Comparison of ENCODE assay signal across 17 cellular contexts in genomic region chr11:66237867-66238266, GRCh38. TPM values are rescaled to one million over a fixed set of nuclear protein-coding genes. Genes with fewer than 3 reads are reported as not detected.
A peak's percentile ranks its signal among the peaks of the same experiment; 100 is the strongest.
DNase-seq lines count a peak whose midpoint lies in the region; ATAC-seq and TF ChIP-seq lines count a peak whose summit lies in the region.
"Had no signal": no experiment of that assay in that cellular context is flagged by ENCODE, and none has a peak within 500 bp of the region (broad histone marks: within the 10 kb centered on the region; RNA-seq: fewer than 3 reads in every experiment).

No MANE protein-coding gene starts in this region.

- intact Hi-C loops in CD8-positive, alpha-beta T cell (cut with DNase I, micrococcal nuclease), result loop anchor here in 1 of 2 experiments (2.0 kb wide), 1 partner anchor 21 kb away; no protein-coding TSS in a partner anchor
- intact Hi-C loops in natural killer cell (cut with micrococcal nuclease) (no loop called here), left colon (cut with DNase I, micrococcal nuclease) (no loop called here)

- H3K4me3 Mint-ChIP-seq in activated CD4-positive, alpha-beta T cell treated with anti-CD3 and anti-CD28 coated beads, Interleukin-2, amount 10 ng/mL, durations not matched to agents 7 days and 5 days, result no peak overlapping the region
- no peak overlapping the region for H3K4me3 Mint-ChIP-seq in CD8-positive, alpha-beta T cell
- no peak overlapping the region for H3K4me3 Mint-ChIP-seq in WTC11
- peak overlapping the region; percentile 52 for H3K4me3 Mint-ChIP-seq in natural killer cell
- H3K4me3 Mint-ChIP-seq: B cell had no signal

- H3K4me1 Mint-ChIP-seq in activated CD4-positive, alpha-beta T cell treated with anti-CD3 and anti-CD28 coated beads, Interleukin-2, amount 10 ng/mL, durations not matched to agents 7 days and 5 days, result peaks cover 9% of the 10 kb centered on the region
- no peaks in the 10 kb centered on the region for H3K4me1 Mint-ChIP-seq in CD8-positive, alpha-beta T cell (ENCODE audit: low read depth)
- H3K4me1 Mint-ChIP-seq in WTC11, result no peaks in the 10 kb centered on the region
- peaks cover 19 to 26% of the 10 kb centered on the region in 2 donors for H3K4me1 Mint-ChIP-seq in natural killer cell

- no peaks in the 10 kb centered on the region for H3K9me3 Mint-ChIP-seq in activated CD4-positive, alpha-beta T cell treated with anti-CD3 and anti-CD28 coated beads, Interleukin-2, amount 10 ng/mL, durations not matched to agents 7 days and 5 days
- H3K9me3 Mint-ChIP-seq in CD8-positive, alpha-beta T cell, result no peaks in the 10 kb centered on the region
- H3K9me3 Mint-ChIP-seq in WTC11 (no peaks in the 10 kb centered on the region), natural killer cell (no peaks in the 10 kb centered on the region)

- H3K4me1 ChIP-seq in CD8-positive, alpha-beta T cell (ENCODE audit: insufficient read depth, low read length), result no peaks in the 10 kb centered on the region

- no peak overlapping the region for H3K4me3 ChIP-seq in CD8-positive, alpha-beta T cell (ENCODE audit: low read depth, low read length)

- H3K36me3 Mint-ChIP-seq in activated CD4-positive, alpha-beta T cell treated with anti-CD3 and anti-CD28 coated beads, Interleukin-2, amount 10 ng/mL, durations not matched to agents 7 days and 5 days (ENCODE audit: low read depth), result peaks cover 28% of the 10 kb centered on the region
- peaks cover 91% of the 10 kb centered on the region for H3K36me3 Mint-ChIP-seq in CD8-positive, alpha-beta T cell
- H3K36me3 Mint-ChIP-seq in WTC11, result peaks cover 2% of the 10 kb centered on the region; the same call in 1 of the 2 replicates
- no peaks in the 10 kb centered on the region for H3K36me3 Mint-ChIP-seq in natural killer cell

- CTCF ChIA-PET in activated CD4-positive, alpha-beta T cell treated with anti-CD3 and anti-CD28 coated beads, Interleukin-2, amount 10 ng/mL, durations not matched to agents 7 days and 5 days (lab: Charles Lee), result no interaction called here
- CTCF ChIA-PET in CD8-positive, alpha-beta T cell (lab: Charles Lee), result interaction anchor here (0.9 to 1.8 kb wide), 5 partner anchors 9 to 46 kb away, joined by 3 to 5 read pairs (median 5); no protein-coding TSS in a partner anchor
- CTCF ChIA-PET in WTC11 (lab: Charles Lee), result interaction anchor here (0.8 to 3.3 kb wide), 5 partner anchors 8 to 107 kb away, joined by 3 to 30 read pairs (median 3); partner anchors contain the start of gene RAB1B

- no peaks in the 10 kb centered on the region for H3K9me3 ChIP-seq in CD8-positive, alpha-beta T cell (ENCODE audit: low read length)

- peak overlapping the region; percentile 60 for H3K27ac Mint-ChIP-seq in activated CD4-positive, alpha-beta T cell treated with anti-CD3 and anti-CD28 coated beads, Interleukin-2, amount 10 ng/mL, durations not matched to agents 7 days and 5 days
- peak overlapping the region; percentile 69 for H3K27ac Mint-ChIP-seq in CD8-positive, alpha-beta T cell
- H3K27ac Mint-ChIP-seq in WTC11 (0 out of 2 replicates have a peak overlapping the region, but pooled peaks have one; percentile 23), natural killer cell (peak overlapping the region; percentile 78 to 81)
- H3K27ac Mint-ChIP-seq: B cell had no signal

- peaks cover 86% of the 10 kb centered on the region for H3K36me3 ChIP-seq in CD8-positive, alpha-beta T cell (ENCODE audit: insufficient read depth, low read length)

- no peak overlapping the region for H3K27ac ChIP-seq in CD8-positive, alpha-beta T cell (ENCODE audit: low read depth, low read length)
- H3K27ac ChIP-seq: 22Rv1, KMS-11 had no signal

- no peak for DNase-seq in activated CD4-positive, alpha-beta T cell treated with anti-CD3 and anti-CD28 coated beads, Interleukin-2, amount 10 ng/mL, durations not matched to agents 7 days and 5 days
- no peak for DNase-seq in activated CD4-positive, alpha-beta T cell treated with anti-CD3 and anti-CD28 coated beads, Interleukin-2, amount 50 U/mL, for 1 hour
- DNase-seq in CD8-positive, alpha-beta T cell, result no peak
- DNase-seq in WTC11 (ENCODE audit: low spot score) (no peak), natural killer cell (no peak), left colon (no peak), left lobe of liver (ENCODE audit: low spot score) (no peak)
- DNase-seq: DMS79 treated with DMSO at 0.1 percent for 48 hours, NCI-H1048, NCI-H1436 treated with DMSO at 0.1 percent for 48 hours, NCI-H2081 treated with DMSO at 0.1 percent for 48 hours, NCI-H510A treated with DMSO at 0.1 percent for 48 hours had no signal

- no peaks in the 10 kb centered on the region for H3K27me3 ChIP-seq in CD8-positive, alpha-beta T cell (ENCODE audit: insufficient read depth, low read length)

- no peak for TF ChIP-seq CTCF in CD8-positive, alpha-beta T cell (IDR thresholded peaks at IDR 0.05)
- TF ChIP-seq CTCF in WTC11 (IDR thresholded peaks at IDR 0.05) (no peak), natural killer cell (IDR thresholded peaks at IDR 0.05) (no peak)

- ATAC-seq in CD8-positive, alpha-beta T cell, result no peak
- peak; percentile 63 for ATAC-seq in WTC11
- peak in 2 of 3 donors; percentile 29 to 33 for ATAC-seq in natural killer cell
- no peak for ATAC-seq in HG03432 (IDR thresholded peaks at IDR 0.05; ENCODE audit: unreplicated experiment)
- ATAC-seq in left colon, result no peak
- no peak for ATAC-seq in left lobe of liver

- POLR2A ChIA-PET in activated CD4-positive, alpha-beta T cell treated with anti-CD3 and anti-CD28 coated beads, Interleukin-2, amount 10 ng/mL, durations not matched to agents 7 days and 5 days (lab: Charles Lee), result no interaction called here
- POLR2A ChIA-PET in CD8-positive, alpha-beta T cell (lab: Charles Lee), result no interaction called here
- POLR2A ChIA-PET in WTC11 (lab: Charles Lee), result no interaction called here

- H3K27me3 Mint-ChIP-seq in activated CD4-positive, alpha-beta T cell treated with anti-CD3 and anti-CD28 coated beads, Interleukin-2, amount 10 ng/mL, durations not matched to agents 7 days and 5 days, result no peaks in the 10 kb centered on the region
- no peaks in the 10 kb centered on the region for H3K27me3 Mint-ChIP-seq in CD8-positive, alpha-beta T cell (ENCODE audit: low read depth)
- H3K27me3 Mint-ChIP-seq in WTC11 (ENCODE audit: low read depth) (no peaks in the 10 kb centered on the region), natural killer cell (ENCODE audit: low read depth in 2 of 2) (no peaks in the 10 kb centered on the region)
- H3K27me3 Mint-ChIP-seq: B cell had no signal

TF ChIP-seq in WTC11, 78 proteins besides CTCF, POLR2A, EP300 and RAD21 (continues in another document):
- TF ChIP-seq FOXP1 (CRISPR knock-in tag; IDR thresholded peaks at IDR 0.05; ENCODE audit: borderline replicate concordance), result no peak
- no peak for TF ChIP-seq PREB (CRISPR knock-in tag; IDR thresholded peaks at IDR 0.05; ENCODE audit: borderline replicate concordance)
- TF ChIP-seq ZMAT4 (CRISPR knock-in tag; IDR thresholded peaks at IDR 0.05), result no peak
- TF ChIP-seq JAZF1 (CRISPR knock-in tag; IDR thresholded peaks at IDR 0.05), result no peak
- TF ChIP-seq ESRRA (CRISPR knock-in tag; IDR thresholded peaks at IDR 0.05; ENCODE audit: borderline replicate concordance), result no peak

RNA-seq across cellular contexts. Expression of gene KLC2, which starts 19.6 kb away (rescaled TPM):
- 10 to 100 TPM; 32.1 to 38.5 TPM for total RNA-seq in activated CD4-positive, alpha-beta T cell treated with anti-CD3 and anti-CD28 coated beads, Interleukin-2, amount 10 ng/mL, durations not matched to agents 7 days and 5 days
- 10 to 100 TPM; 29.6 to 35.4 TPM for total RNA-seq in CD8-positive, alpha-beta T cell
- total RNA-seq in WTC11 (2021) (52.3 to 54.9 TPM (median 54.1 TPM) in 3 replicates), natural killer cell (10 to 100 TPM; 22.9 to 32.0 (median 27.6) TPM), left colon (10 to 100 TPM; 17.3 to 23.4 TPM), left lobe of liver (5.6 TPM)

RNA-seq across cellular contexts. Expression of gene RAB1B, which starts 30.6 kb away (rescaled TPM):
- 100 to 1,000 TPM; 151 to 174 TPM for total RNA-seq in activated CD4-positive, alpha-beta T cell treated with anti-CD3 and anti-CD28 coated beads, Interleukin-2, amount 10 ng/mL, durations not matched to agents 7 days and 5 days
- total RNA-seq in CD8-positive, alpha-beta T cell, result 10 to 100 TPM; 34.4 to 36.3 TPM
- total RNA-seq in WTC11 (2021), result 125 to 134 TPM (median 130 TPM) in 3 replicates
- 100 to 1,000 TPM; 116 to 144 (median 132) TPM for total RNA-seq in natural killer cell
- total RNA-seq in left colon, result 100 to 1,000 TPM; 208 to 210 TPM
- total RNA-seq in left lobe of liver, result 58.0 TPM

RNA-seq across cellular contexts. Expression of gene CNIH2, which starts 40.1 kb away (rescaled TPM):
- total RNA-seq in activated CD4-positive, alpha-beta T cell treated with anti-CD3 and anti-CD28 coated beads, Interleukin-2, amount 10 ng/mL, durations not matched to agents 7 days and 5 days, result 1 to 10 TPM; 2.5 TPM
- 1 to 10 TPM; 4.9 to 5.7 TPM for total RNA-seq in CD8-positive, alpha-beta T cell
- 12.2 to 12.9 TPM (median 12.2 TPM) in 3 replicates for total RNA-seq in WTC11 (2021)
- total RNA-seq in natural killer cell, result 1 to 10 TPM; 6.3 to 8.8 (median 7.1) TPM
- 1 to 10 TPM; 1.1 to 1.2 TPM for total RNA-seq in left colon
- 0.13 TPM for total RNA-seq in left lobe of liver

RNA-seq across cellular contexts. Expression of gene YIF1A, which starts 51.1 kb away (rescaled TPM):
- 10 to 100 TPM; 39.1 to 45.4 TPM for total RNA-seq in activated CD4-positive, alpha-beta T cell treated with anti-CD3 and anti-CD28 coated beads, Interleukin-2, amount 10 ng/mL, durations not matched to agents 7 days and 5 days
- total RNA-seq in CD8-positive, alpha-beta T cell, result 10 to 100 TPM; 16.8 to 17.1 TPM
- total RNA-seq in WTC11 (2021), result 86.0 to 86.9 TPM (median 86.4 TPM) in 3 replicates
- total RNA-seq in natural killer cell, result 10 to 100 TPM; 21.9 to 28.5 (median 23.6) TPM
- total RNA-seq in left colon, result 100 to 1,000 TPM in 1 of 2 donors, 10 to 100 TPM in 1; 87.8 to 101 TPM
- total RNA-seq in left lobe of liver, result 120 TPM

RNA-seq across cellular contexts. Expression of gene TMEM151A, which starts 53.8 kb away (rescaled TPM):
- not detected for total RNA-seq in activated CD4-positive, alpha-beta T cell treated with anti-CD3 and anti-CD28 coated beads, Interleukin-2, amount 10 ng/mL, durations not matched to agents 7 days and 5 days
- under 1 TPM; 0.19 to 0.31 TPM for total RNA-seq in CD8-positive, alpha-beta T cell
- total RNA-seq in WTC11 (2021) (2.2 to 2.3 TPM (median 2.3 TPM) in 3 replicates), natural killer cell (not detected), left colon (under 1 TPM; 0.14 to 0.18 TPM), left lobe of liver (0.10 TPM)
- total RNA-seq: M059J had no signal

Comparison
In these comparisons a context has a peak if more than half of its experiments do, and no peak if none do; other contexts are left out.
1. H3K27ac Mint-ChIP-seq: peak in every context shown above with its lines; median percentile 80 in natural killer cell; 69 in CD8-positive, alpha-beta T cell; 60 in activated CD4-positive, alpha-beta T cell treated with anti-CD3 and anti-CD28 coated beads, Interleukin-2, amount 10 ng/mL, durations not matched to agents 7 days and 5 days; 23 in WTC11.
2. ATAC-seq: peak in WTC11 (single experiment) and natural killer cell (2 of 3); none in CD8-positive, alpha-beta T cell (single experiment), HG03432 (single experiment), left colon (single experiment) and left lobe of liver (single experiment).